19 cellular contexts compared by ENCODE assay signal in the genomic region with DNA sequence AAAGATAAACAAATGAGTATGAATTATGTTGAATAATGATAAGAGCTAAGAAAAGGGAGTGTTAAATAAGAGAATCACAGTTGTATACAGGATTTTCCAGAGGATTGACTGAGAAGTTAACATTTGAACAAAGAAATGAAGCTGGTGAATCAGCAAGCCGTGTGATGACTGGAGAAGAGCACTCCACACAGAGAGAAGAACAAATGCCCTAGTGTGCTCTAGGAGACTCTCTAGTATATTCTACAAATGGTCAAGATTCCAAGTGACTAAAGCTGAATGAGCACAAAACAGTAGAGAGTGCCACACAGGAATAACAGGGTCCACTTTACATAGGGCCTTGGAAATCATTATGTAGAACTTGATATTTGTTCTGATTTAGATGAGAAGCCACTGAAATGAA.
"Had no signal": no experiment of that assay in that cellular context is flagged by ENCODE, and none has a peak within 500 bp of the region (broad histone marks: within the 10 kb centered on the region; RNA-seq: fewer than 3 reads in every experiment).

No MANE protein-coding gene starts in this region.

- H3K4me1 ChIP-seq: heart left ventricle, testis, upper lobe of left lung had no signal

- H3K27ac Mint-ChIP-seq: activated T-helper 17 cell treated with anti-CD3 and anti-CD28 coated beads, Interleukin-2, amount 50 U/mL, for 72 hours; stimulated activated naive CD8-positive, alpha-beta T cell treated with anti-CD3 and anti-CD28 coated beads, Interleukin-15, amount 100 ng/mL, for 72 hours; T-helper 2 cell treated with Interferon-gamma antibody and Interleukin-4, amounts not matched to agents 5 μg/mL and 100 μg/mL, for 36 hours had no signal

- H3K27me3 ChIP-seq: heart left ventricle, testis, upper lobe of left lung had no signal

- H3K9me3 ChIP-seq: heart left ventricle, testis, upper lobe of left lung had no signal

- H3K4me3 ChIP-seq: heart left ventricle, lung, testis, upper lobe of left lung had no signal

- H3K9me3 Mint-ChIP-seq: T-helper 2 cell treated with Interferon-gamma antibody and Interleukin-4, amounts not matched to agents 5 μg/mL and 100 μg/mL, for 36 hours had no signal

- H3K4me1 Mint-ChIP-seq: activated T-helper 17 cell treated with anti-CD3 and anti-CD28 coated beads, Interleukin-2, amount 50 U/mL, for 72 hours; naive B cell; stimulated activated naive CD8-positive, alpha-beta T cell treated with anti-CD3 and anti-CD28 coated beads, Interleukin-15, amount 100 ng/mL, for 72 hours had no signal

- H3K4me3 Mint-ChIP-seq: activated T-helper 17 cell treated with anti-CD3 and anti-CD28 coated beads, Interleukin-2, amount 50 U/mL, for 72 hours; naive B cell; stimulated activated naive CD8-positive, alpha-beta T cell treated with anti-CD3 and anti-CD28 coated beads, Interleukin-15, amount 100 ng/mL, for 72 hours; T-helper 2 cell treated with Interferon-gamma antibody and Interleukin-4, amounts not matched to agents 5 μg/mL and 100 μg/mL, for 36 hours had no signal

- H3K36me3 ChIP-seq: heart left ventricle, upper lobe of left lung had no signal

- H3K27ac ChIP-seq: heart left ventricle, testis, upper lobe of left lung had no signal

- ATAC-seq: activated T-helper 17 cell treated with anti-CD3 and anti-CD28 coated beads, Interleukin-2, amount 50 U/mL, for 72 hours; heart left ventricle; left colon; right cardiac atrium; stimulated activated naive CD8-positive, alpha-beta T cell treated with anti-CD3 and anti-CD28 coated beads, Interleukin-15, amount 100 ng/mL, for 72 hours had no signal

- DNase-seq: activated CD4-positive, CD25-positive, alpha-beta regulatory T cell treated with anti-CD3 and anti-CD28 coated beads, Interleukin-2, amount 50 U/mL, for 72 hours; activated naive CD4-positive, alpha-beta T cell treated with Interleukin-2 at 50 U/mL for 16 hours; activated T-cell treated with anti-CD3 and anti-CD28 coated beads for 4 hours; aorta; effector memory CD4-positive, alpha-beta T cell; heart left ventricle; left colon; naive B cell; posterior cingulate gyrus; right cardiac atrium; small intestine; stimulated activated CD4-positive, alpha-beta T cell treated with anti-CD3 and anti-CD28 coated beads, Interleukin-4, amount 100 ng/mL, for 4 hours; stimulated activated CD8-positive, alpha-beta memory T cell treated with anti-CD3 and anti-CD28 coated beads, Interleukin-4, amount 100 ng/mL, for 48 hours; stimulated activated naive CD8-positive, alpha-beta T cell treated with anti-CD3 and anti-CD28 coated beads, Interleukin-15, amount 100 ng/mL, for 72 hours; testis; upper lobe of left lung had no signal

- H3K36me3 Mint-ChIP-seq: naive B cell had no signal
